28 cellular contexts compared by ENCODE assay signal in genomic region chr4:75705198-75705712, GRCh38. TPM values are rescaled to one million over a fixed set of nuclear protein-coding genes. Genes with fewer than 3 reads are reported as not detected.
DNase-seq lines count a peak whose midpoint lies in the region; ATAC-seq and TF ChIP-seq lines count a peak whose summit lies in the region.
"Had no signal": no experiment of that assay in that cellular context is flagged by ENCODE, and none has a peak within 500 bp of the region (broad histone marks: within the 10 kb centered on the region; RNA-seq: fewer than 3 reads in every experiment).

No MANE protein-coding gene starts in this region.

- H3K36me3 ChIP-seq in transverse colon = no peaks in the 10 kb centered on the region
- H3K36me3 ChIP-seq: esophagus muscularis mucosa, gastroesophageal sphincter had no signal

- H3K27me3 Mint-ChIP-seq in T-helper 1 cell treated with Interleukin-12 subunit alpha and Interleukin-12 subunit beta and Interleukin-4 antibody, amounts not matched to agents 30 μg/mL and 1 μg/mL, for 36 hours (ENCODE audit: low read depth) = no peaks in the 10 kb centered on the region
- H3K27me3 Mint-ChIP-seq: activated CD8-positive, alpha-beta memory T cell treated with anti-CD3 and anti-CD28 coated beads, Interleukin-2, amount 10 ng/mL, durations not matched to agents 7 days and 5 days; activated naive CD8-positive, alpha-beta T cell; stimulated activated naive B cell treated with anti-CD40 and anti-IgM and Interleukin-4, amounts not matched to agents 10 μg/mL and 1 μg/mL and 100 μg/mL, for 72 hours; T-helper 17 cell had no signal

- 60 to 78% methylated on average over 3 to 4 of the region's 4 CpGs for WGBS in transverse colon (ENCODE audit: low coverage in 1 of 2), 2 donors

- DNase-seq in T-helper 1 cell (no peak), ecto neural progenitor cell (ENCODE audit: low spot score) (peak; percentile 57), iPS-NIHi11 (ENCODE audit: low spot score) (peak; percentile 54), transverse colon (no peak), anterior cingulate cortex (lab: John Stamatoyannopoulos, UW) (no peak)
- DNase-seq: activated CD4-positive, alpha-beta T cell treated with anti-CD3 and anti-CD28 coated beads for 48 hours; activated CD8-positive, alpha-beta memory T cell treated with anti-CD3 and anti-CD28 coated beads, Interleukin-2, amount 10 ng/mL, durations not matched to agents 7 days and 5 days; AML-193; cerebellar nuclear complex; effector CD8-positive, alpha-beta T cell; left ventricle myocardium superior; NCI-H1092 treated with DMSO at 0.1 percent for 48 hours; NCI-H2029 treated with DMSO at 0.1 percent for 48 hours; NCI-H446; PC-3; stimulated activated naive B cell treated with anti-CD40 and anti-IgM and Interleukin-4, amounts not matched to agents 10 μg/mL and 1 μg/mL and 100 μg/mL, for 72 hours; T-helper 17 cell; testis had no signal

- peak overlapping the region; percentile 7 for H3K27ac Mint-ChIP-seq in T-helper 1 cell treated with Interleukin-12 subunit alpha and Interleukin-12 subunit beta and Interleukin-4 antibody, amounts not matched to agents 30 μg/mL and 1 μg/mL, for 36 hours
- H3K27ac Mint-ChIP-seq: activated CD8-positive, alpha-beta memory T cell treated with anti-CD3 and anti-CD28 coated beads, Interleukin-2, amount 10 ng/mL, durations not matched to agents 7 days and 5 days; activated naive CD8-positive, alpha-beta T cell; activated T-helper 1 cell treated with anti-CD3 and anti-CD28 coated beads, Interleukin-12 subunit alpha, Interleukin-12 subunit beta, Interleukin-2, Interleukin-4 antibody, amounts not matched to agents 30 ng/mL and 10 ng/mL and 1 ng/mL, durations not matched to agents 14 hours and 24 hours and 36 hours; CD8-positive, alpha-beta T cell; stimulated activated naive B cell treated with anti-CD40 and anti-IgM and Interleukin-4, amounts not matched to agents 10 μg/mL and 1 μg/mL and 100 μg/mL, for 72 hours; T-helper 17 cell had no signal

- no peaks in the 10 kb centered on the region for H3K36me3 Mint-ChIP-seq in T-helper 1 cell treated with Interleukin-12 subunit alpha and Interleukin-12 subunit beta and Interleukin-4 antibody, amounts not matched to agents 30 μg/mL and 1 μg/mL, for 36 hours (ENCODE audit: low read depth)
- H3K36me3 Mint-ChIP-seq: activated CD8-positive, alpha-beta memory T cell treated with anti-CD3 and anti-CD28 coated beads, Interleukin-2, amount 10 ng/mL, durations not matched to agents 7 days and 5 days; activated naive CD8-positive, alpha-beta T cell had no signal

- TF ChIP-seq EP300 in transverse colon (IDR thresholded peaks at IDR 0.05; ENCODE audit: low read depth) = no peak

- no peak overlapping the region for H3K4me3 Mint-ChIP-seq in T-helper 1 cell treated with Interleukin-12 subunit alpha and Interleukin-12 subunit beta and Interleukin-4 antibody, amounts not matched to agents 30 μg/mL and 1 μg/mL, for 36 hours
- H3K4me3 Mint-ChIP-seq: activated CD8-positive, alpha-beta memory T cell treated with anti-CD3 and anti-CD28 coated beads, Interleukin-2, amount 10 ng/mL, durations not matched to agents 7 days and 5 days; activated naive CD8-positive, alpha-beta T cell; activated T-helper 1 cell treated with anti-CD3 and anti-CD28 coated beads, Interleukin-12 subunit alpha, Interleukin-12 subunit beta, Interleukin-2, Interleukin-4 antibody, amounts not matched to agents 30 ng/mL and 10 ng/mL and 1 ng/mL, durations not matched to agents 14 hours and 24 hours and 36 hours; CD8-positive, alpha-beta T cell; stimulated activated naive B cell treated with anti-CD40 and anti-IgM and Interleukin-4, amounts not matched to agents 10 μg/mL and 1 μg/mL and 100 μg/mL, for 72 hours; T-helper 17 cell had no signal

- no peak for TF ChIP-seq CTCF in transverse colon (IDR thresholded peaks at IDR 0.05)

- TF ChIP-seq POLR2A in transverse colon (IDR thresholded peaks at IDR 0.05) = no peak

- no peaks in the 10 kb centered on the region for H3K9me3 ChIP-seq in transverse colon
- H3K9me3 ChIP-seq: esophagus muscularis mucosa, gastroesophageal sphincter, testis had no signal

- no peak overlapping the region for H3K4me3 ChIP-seq in transverse colon
- H3K4me3 ChIP-seq: esophagus muscularis mucosa, gastroesophageal sphincter, smooth muscle cell, testis had no signal

- intact Hi-C loops in transverse colon (cut with DNase I; ENCODE audit: low total_unique reads) = no loop called here

- H3K27me3 ChIP-seq in transverse colon = no peaks in the 10 kb centered on the region
- H3K27me3 ChIP-seq: esophagus muscularis mucosa, gastroesophageal sphincter, testis had no signal

- ATAC-seq in HG02852 (IDR thresholded peaks at IDR 0.05; ENCODE audit: unreplicated experiment) (no peak), HG03175 (IDR thresholded peaks at IDR 0.05; ENCODE audit: unreplicated experiment) (no peak)
- ATAC-seq: activated CD8-positive, alpha-beta memory T cell treated with anti-CD3 and anti-CD28 coated beads, Interleukin-2, amount 10 ng/mL, durations not matched to agents 7 days and 5 days; CD8-positive, alpha-beta T cell; gastroesophageal sphincter; left ventricle myocardium superior; PC-3; stimulated activated naive B cell treated with anti-CD40 and anti-IgM and Interleukin-4, amounts not matched to agents 10 μg/mL and 1 μg/mL and 100 μg/mL, for 72 hours; T-helper 17 cell had no signal

- no peaks in the 10 kb centered on the region for H3K9me3 Mint-ChIP-seq in T-helper 1 cell treated with Interleukin-12 subunit alpha and Interleukin-12 subunit beta and Interleukin-4 antibody, amounts not matched to agents 30 μg/mL and 1 μg/mL, for 36 hours
- H3K9me3 Mint-ChIP-seq: activated T-helper 1 cell treated with anti-CD3 and anti-CD28 coated beads, Interleukin-12 subunit alpha, Interleukin-12 subunit beta, Interleukin-2, Interleukin-4 antibody, amounts not matched to agents 30 ng/mL and 10 ng/mL and 1 ng/mL, durations not matched to agents 14 hours and 24 hours and 36 hours; CD8-positive, alpha-beta T cell; stimulated activated naive B cell treated with anti-CD40 and anti-IgM and Interleukin-4, amounts not matched to agents 10 μg/mL and 1 μg/mL and 100 μg/mL, for 72 hours had no signal

- peaks cover 6% of the 10 kb centered on the region for H3K4me1 Mint-ChIP-seq in T-helper 1 cell treated with Interleukin-12 subunit alpha and Interleukin-12 subunit beta and Interleukin-4 antibody, amounts not matched to agents 30 μg/mL and 1 μg/mL, for 36 hours (ENCODE audit: low read depth)

- H3K27ac ChIP-seq in transverse colon = peak overlapping the region in 3 of 4 donors; percentile 11 to 65 (median 12)
- H3K27ac ChIP-seq: 22Rv1, esophagus muscularis mucosa, gastroesophageal sphincter, testis had no signal

- H3K4me1 ChIP-seq in transverse colon = peaks cover 0 to 24% (median 16%) of the 10 kb centered on the region in 4 donors
- H3K4me1 ChIP-seq: esophagus muscularis mucosa, gastroesophageal sphincter, testis had no signal

- in situ Hi-C loops in transverse colon (cut with MboI; ENCODE audit: low pct_ligation_motif_present in 1 of 4, low pct_unique_long_range_greater_than_20kb in 1 of 4, low sequenced_read_pairs in 3 of 4) = no loop called here

RNA-seq across cellular contexts. Expression of gene USO1, which starts 19.1 kb away (rescaled TPM):
- total RNA-seq in transverse colon = 100 to 1,000 TPM in 1 of 4 donors, 10 to 100 TPM in 3; 24.3 to 110 (median 61.0) TPM

RNA-seq across cellular contexts. Expression of gene G3BP2, which starts 32.0 kb away (rescaled TPM):
- total RNA-seq in transverse colon = 100 to 1,000 TPM in 2 of 4 donors, 10 to 100 TPM in 2; 50.7 to 110 (median 88.0) TPM

Comparison
In these comparisons a context has a peak if more than half of its experiments do, and no peak if none do; other contexts are left out.
1. DNase-seq: peak in ecto neural progenitor cell (single experiment) and iPS-NIHi11 (single experiment); none in T-helper 1 cell (0 of 5), transverse colon (single experiment) and anterior cingulate cortex (0 of 58).